Comparison of ENCODE assay signal across 12 cellular contexts in the genomic region with DNA sequence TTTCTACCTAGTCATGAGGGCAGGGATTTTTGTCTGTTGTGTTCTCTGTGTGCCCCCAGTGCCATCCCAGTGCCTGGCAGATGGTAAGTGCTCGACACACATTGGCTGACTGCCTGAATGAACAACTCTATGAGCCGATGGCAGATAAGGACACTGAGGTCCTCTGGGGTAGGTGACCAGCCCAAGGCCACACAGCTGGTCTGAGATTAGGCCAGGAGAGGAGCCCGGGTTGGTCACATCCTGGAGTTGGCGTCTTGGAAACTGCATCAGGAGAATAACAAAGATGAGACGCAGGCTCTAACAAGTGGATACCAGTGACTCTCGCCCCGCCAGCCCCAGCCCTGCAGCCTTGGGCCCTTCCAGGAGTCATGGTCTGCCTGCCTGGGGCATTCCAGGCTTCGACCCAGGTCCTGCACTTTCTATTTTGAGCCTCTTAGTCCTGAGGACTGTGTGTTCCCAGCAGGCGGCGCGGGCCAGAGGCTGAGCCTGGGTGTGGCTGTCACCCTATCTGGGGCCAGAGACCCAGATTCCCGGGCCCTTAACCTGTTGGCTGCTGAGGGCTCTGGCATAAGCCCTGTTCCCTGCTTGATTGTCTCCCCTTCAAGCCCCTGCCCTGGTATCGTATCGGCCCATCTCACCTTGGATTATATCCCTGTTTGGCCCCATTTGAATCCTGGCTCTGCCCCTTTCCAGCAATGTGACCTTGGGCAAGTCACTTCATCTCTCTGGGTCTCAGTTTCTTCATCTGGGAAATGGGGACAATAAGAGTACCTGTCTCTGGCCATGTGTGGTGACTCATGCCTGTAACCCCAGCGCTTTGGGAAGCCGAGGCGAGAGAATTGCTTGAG.
DNase-seq lines count a peak whose midpoint lies in the region; ATAC-seq, FAIRE-seq and TF ChIP-seq lines count a peak whose summit lies in the region.
"Had no signal": no experiment of that assay in that cellular context is flagged by ENCODE, and none has a peak within 500 bp of the region (broad histone marks: within the 10 kb centered on the region; RNA-seq: fewer than 3 reads in every experiment).

No MANE protein-coding gene starts in this region.

- no peaks in the 10 kb centered on the region for H3K27me3 ChIP-seq in ascending aorta
- H3K27me3 ChIP-seq in gastrocnemius medialis, result no peaks in the 10 kb centered on the region

- H3K9me3 ChIP-seq in ascending aorta (no peaks in the 10 kb centered on the region), gastrocnemius medialis (no peaks in the 10 kb centered on the region)

- no peaks in the 10 kb centered on the region for H3K36me3 ChIP-seq in ascending aorta
- H3K36me3 ChIP-seq in gastrocnemius medialis, result no peaks in the 10 kb centered on the region

- intact Hi-C loops in ascending aorta (cut with DNase I) (loop anchor here (2.0 to 5.0 kb wide), 2 partner anchors 88 to 183 kb away; partner anchors contain the start of gene CEBPB), left ventricle myocardium superior (cut with micrococcal nuclease) (no loop called here), gastrocnemius medialis (cut with DNase I; ENCODE audit: low total_unique reads) (loop anchor here (1.0 to 5.0 kb wide), 5 partner anchors 26 to 182 kb away; partner anchors contain the start of gene CEBPB)

- ATAC-seq in left ventricle myocardium superior (peak; percentile 87), gastrocnemius medialis (peak; percentile 79 to 85), GM21576 (IDR thresholded peaks at IDR 0.05; ENCODE audit: unreplicated experiment) (no peak)
- ATAC-seq: stimulated activated naive CD8-positive, alpha-beta T cell treated with anti-CD3 and anti-CD28 coated beads, Interleukin-15, Interleukin-2, amounts not matched to agents 100 U/mL and 50 U/mL, for 24 hours had no signal

- FAIRE-seq in H54 (lab: Jason Lieb, UNC), result no peak
- FAIRE-seq: GM19239 had no signal

- H3K27ac ChIP-seq in ascending aorta (peak overlapping the region; percentile 58), gastrocnemius medialis (peak overlapping the region; percentile 87 to 96 (median 92))
- H3K27ac ChIP-seq: parathyroid adenoma had no signal

- TF ChIP-seq CTCF in ascending aorta (IDR thresholded peaks at IDR 0.05) (peak; percentile 33 to 48 (median 43)), gastrocnemius medialis (IDR thresholded peaks at IDR 0.05 in 4 of 5, conservative IDR thresholded peaks at IDR 0.05 in 1 of 5) (peak; percentile 46 to 54 (median 49))

- TF ChIP-seq POLR2A in H54 (IDR thresholded peaks at IDR 0.05; ENCODE audit: low read depth, low read length), result no peak
- peak; percentile 52 to 63 for TF ChIP-seq POLR2A in gastrocnemius medialis (IDR thresholded peaks at IDR 0.05)

- in situ Hi-C loops in gastrocnemius medialis (cut with MboI; ENCODE audit: low sequenced_read_pairs in 4 of 4), result loop anchor here in 2 of 4 donors (10.0 to 25.0 kb wide), 3 partner anchors 84 to 183 kb away; partner anchors contain the start of gene CEBPB (in 1 of the 2)

- peaks cover 4 to 14% of the 10 kb centered on the region in 2 donors for H3K4me1 ChIP-seq in ascending aorta
- peaks cover 43 to 50% of the 10 kb centered on the region in 2 donors for H3K4me1 ChIP-seq in gastrocnemius medialis
- H3K4me1 ChIP-seq: parathyroid adenoma had no signal

- DNase-seq in H54 (ENCODE audit: insufficient read length, low spot score) (peak; percentile 34), ascending aorta (ENCODE audit: low spot score in 2 of 2) (peak in 1 of 2 donors; percentile 90), left ventricle myocardium superior (peak; percentile 93), gastrocnemius medialis (peak; percentile 91 to 98), KG1 (lab: John Stamatoyannopoulos, UW) (no peak), NCI-H1092 treated with DMSO at 0.1 percent for 48 hours (lab: John Stamatoyannopoulos, UW) (no peak)
- DNase-seq in activated CD4-positive, alpha-beta T cell treated with anti-CD3 and anti-CD28 coated beads, Interleukin-2, amount 50 U/mL, for 4 hours, result no peak
- DNase-seq: NCI-H146; stimulated activated naive CD8-positive, alpha-beta T cell treated with anti-CD3 and anti-CD28 coated beads, Interleukin-15, Interleukin-2, amounts not matched to agents 100 U/mL and 50 U/mL, for 24 hours had no signal

- H3K4me3 ChIP-seq in ascending aorta, result no peak overlapping the region
- H3K4me3 ChIP-seq in gastrocnemius medialis, result no peak overlapping the region

Comparison
In these comparisons a context has a peak if more than half of its experiments do, and no peak if none do; other contexts are left out.
1. DNase-seq: peak in H54 (single experiment), left ventricle myocardium superior (single experiment) and gastrocnemius medialis (2 of 2); none in KG1 (single experiment), activated CD4-positive, alpha-beta T cell treated with anti-CD3 and anti-CD28 coated beads, Interleukin-2, amount 50 U/mL, for 4 hours (0 of 2) and NCI-H1092 treated with DMSO at 0.1 percent for 48 hours (single experiment).